8 cellular contexts compared by ENCODE assay signal in genomic region chr5:175478384-175479124, GRCh38. TPM values are rescaled to one million over a fixed set of nuclear protein-coding genes. Genes with fewer than 3 reads are reported as not detected.
A peak's percentile ranks its signal among the peaks of the same experiment; 100 is the strongest.
DNase-seq lines count a peak whose midpoint lies in the region; ATAC-seq and TF ChIP-seq lines count a peak whose summit lies in the region.

Gene SFXN1, plus strand, starts transcription at chr5:175478560. Its CDS starts 13,544 bp downstream, at chr5:175492104.

- H3K9me3 Mint-ChIP-seq in osteocyte (ENCODE audit: unreplicated experiment): no peaks in the 10 kb centered on the region

- H3K36me3 Mint-ChIP-seq in osteocyte (ENCODE audit: unreplicated experiment): peaks cover 13% of the 10 kb centered on the region

- peak within 1 kb of the TSS; percentile 90 for H2AFZ ChIP-seq in KMS-11 (ENCODE audit: low read depth)

- DNase-seq in ELF-1 (ENCODE audit: low read depth, low spot score): peak; percentile 73
- DNase-seq in SK-N-DZ (ENCODE audit: low spot score): peak; percentile 75
- DNase-seq in activated naive CD4-positive, alpha-beta T cell treated with anti-CD3 and anti-CD28 coated beads, Interleukin-2, amount 50 U/mL, for 16 hours: peak; percentile 83
- peak; percentile 77 for DNase-seq in glomerular visceral epithelial cell (ENCODE audit: extremely low spot score)
- DNase-seq in osteocyte (ENCODE audit: extremely low spot score, unreplicated experiment): peak; percentile 90
- no peak for DNase-seq in thoracic aorta (ENCODE audit: low spot score)

- H3K9ac ChIP-seq in KMS-11: peak within 1 kb of the TSS; percentile 85

- H3K36me3 ChIP-seq in KMS-11 (ENCODE audit: insufficient read depth) (no peaks in the 10 kb centered on the region), thoracic aorta (no peaks in the 10 kb centered on the region)

- H3K27me3 ChIP-seq in KMS-11 (ENCODE audit: insufficient read depth, low read depth): no peaks in the 10 kb centered on the region
- no peaks in the 10 kb centered on the region for H3K27me3 ChIP-seq in thoracic aorta (replicated peaks; ENCODE audit: insufficient read depth)

- H3K4me3 Mint-ChIP-seq in osteocyte (ENCODE audit: unreplicated experiment): peak within 1 kb of the TSS; percentile 90

- H3K4me3 ChIP-seq in KMS-11 (IDR thresholded peaks at IDR 0.05; ENCODE audit: insufficient read depth, low read depth, low read length): no peak within 1 kb of the TSS
- H3K4me3 ChIP-seq in thoracic aorta: peak within 1 kb of the TSS; percentile 92

- TF ChIP-seq CTCF in KMS-11 (conservative IDR thresholded peaks at IDR 0.05; ENCODE audit: low read depth, low read length): no peak
- TF ChIP-seq CTCF in osteocyte (IDR thresholded peaks at IDR 0.05): no peak
- no peak for TF ChIP-seq CTCF in thoracic aorta (IDR thresholded peaks at IDR 0.05)

- H4K20me1 ChIP-seq in KMS-11 (ENCODE audit: insufficient read depth): no peaks in the 10 kb centered on the region

- peak within 1 kb of the TSS; percentile 73 for H3K4me2 ChIP-seq in KMS-11

- H3K27ac Mint-ChIP-seq in osteocyte (ENCODE audit: unreplicated experiment): peak within 1 kb of the TSS; percentile 68

- peaks cover 26% of the 10 kb centered on the region for H3K27me3 Mint-ChIP-seq in osteocyte (ENCODE audit: unreplicated experiment)

- peak within 1 kb of the TSS; percentile 36 for H3K27ac ChIP-seq in KMS-11
- peak within 1 kb of the TSS; percentile 31 to 46 for H3K27ac ChIP-seq in thoracic aorta

- peaks cover 48% of the 10 kb centered on the region for H3K79me2 ChIP-seq in KMS-11 (ENCODE audit: insufficient read depth, low read depth)

- H3K4me1 Mint-ChIP-seq in osteocyte (ENCODE audit: unreplicated experiment): peaks cover 21% of the 10 kb centered on the region

- no peaks in the 10 kb centered on the region for H3K9me3 ChIP-seq in thoracic aorta

- H3K4me1 ChIP-seq in KMS-11 (ENCODE audit: low read depth, poor library complexity, severe bottlenecking) (peaks cover 7% of the 10 kb centered on the region), thoracic aorta (ENCODE audit: control insufficient read depth in 1 of 2, low read depth in 2 of 2) (peaks cover 7 to 12% of the 10 kb centered on the region in 2 donors)

- ATAC-seq in GM21717 (IDR thresholded peaks at IDR 0.05; ENCODE audit: unreplicated experiment) (peak; percentile 88), thoracic aorta (ENCODE audit: insufficient number of reproducible peaks, low FRiP score, low read depth) (peak; percentile 43)

RNA-seq across cellular contexts. Expression of gene SFXN1, which starts in this region (rescaled TPM):
- 70.8 and 79.7 TPM in 2 replicates for polyA plus RNA-seq in SK-N-DZ (2014; cell fraction: cytosol; rRNA removed)
- polyA plus RNA-seq in SK-N-DZ (2014; cell fraction: nucleus; rRNA removed): 38.7 and 49.4 TPM in 2 replicates
- 39.7 and 44.6 TPM in 2 replicates for total RNA-seq in osteocyte
- total RNA-seq in thoracic aorta: 10 to 100 TPM; 22.9 to 50.8 TPM
